11 cellular contexts compared by ENCODE assay signal in the genomic region with DNA sequence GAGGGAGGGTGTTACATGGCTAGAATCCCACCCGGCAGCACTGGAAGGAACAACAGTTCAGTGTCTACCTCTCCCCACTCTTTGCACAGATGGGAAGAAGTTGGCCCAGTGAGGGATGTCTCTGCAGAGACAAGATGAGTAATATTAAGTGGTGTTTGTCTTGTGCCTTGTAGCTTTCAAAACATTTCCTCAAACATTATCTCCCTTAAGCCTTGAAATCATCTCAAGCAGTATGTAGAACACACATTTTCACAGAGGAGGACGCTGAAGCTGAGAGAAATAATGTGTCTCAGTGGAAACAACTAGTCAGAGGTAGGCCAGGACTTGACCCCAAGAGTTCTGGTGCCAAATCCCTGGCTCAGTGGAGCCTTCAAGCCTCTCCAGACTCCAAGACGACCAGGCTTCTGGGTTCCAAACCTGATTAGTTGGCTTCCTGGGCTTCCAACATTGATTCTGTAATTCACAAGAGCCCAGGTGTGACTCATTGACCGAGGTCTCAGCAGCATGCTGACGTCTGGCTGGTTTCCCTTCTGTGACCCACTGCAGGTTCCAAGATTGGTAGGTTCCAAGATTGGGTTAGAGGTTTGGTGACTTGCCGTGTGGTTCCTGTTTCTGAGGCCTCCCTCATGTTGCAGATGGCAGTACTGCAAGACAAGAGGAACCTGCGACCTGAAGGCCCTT. TPM values are rescaled to one million over a fixed set of nuclear protein-coding genes. Genes with fewer than 3 reads are reported as not detected.
DNase-seq lines count a peak whose midpoint lies in the region; ATAC-seq and TF ChIP-seq lines count a peak whose summit lies in the region.
"Had no signal": no experiment of that assay in that cellular context is flagged by ENCODE, and none has a peak within 500 bp of the region (broad histone marks: within the 10 kb centered on the region; RNA-seq: fewer than 3 reads in every experiment).

No MANE protein-coding gene starts in this region.

- intact Hi-C loops in breast epithelium (cut with DNase I; ENCODE audit: low total_unique reads) = loop anchor here (2.0 kb wide), 1 partner anchor 20 kb away; no protein-coding TSS in a partner anchor
- intact Hi-C loops in mucosa of descending colon (cut with DNase I, micrococcal nuclease) = no loop called here

- DNase-seq in EL = peak; percentile 42
- DNase-seq in MV-4-11 (lab: John Stamatoyannopoulos, UW) = peak; percentile 73
- DNase-seq in breast epithelium (ENCODE audit: low spot score in 2 of 2) = no peak
- DNase-seq in mucosa of descending colon = peak in 1 of 3 donors; percentile 25
- DNase-seq in inferior parietal cortex (ENCODE audit: extremely low spot score) = no peak
- no peak for DNase-seq in occipital lobe (lab: John Stamatoyannopoulos, UW)
- DNase-seq: effector CD8-positive, alpha-beta T cell; NCI-H1694 had no signal

- H3K4me1 ChIP-seq in breast epithelium (no peaks in the 10 kb centered on the region), mucosa of descending colon (ENCODE audit: low read depth) (peaks cover 2% of the 10 kb centered on the region)

- TF ChIP-seq CTCF in breast epithelium (IDR thresholded peaks at IDR 0.05) (no peak), mucosa of descending colon (IDR thresholded peaks at IDR 0.05) (no peak)

- H3K27me3 ChIP-seq in breast epithelium = no peaks in the 10 kb centered on the region

- no peak overlapping the region for H3K4me3 ChIP-seq in breast epithelium
- H3K4me3 ChIP-seq in mucosa of descending colon = no peak overlapping the region
- H3K4me3 ChIP-seq: GM12878 had no signal

- peak overlapping the region; percentile 24 to 76 for H3K27ac ChIP-seq in breast epithelium

- peak; percentile 45 for ATAC-seq in mucosa of descending colon
- no peak for ATAC-seq in GM18861 (IDR thresholded peaks at IDR 0.05; ENCODE audit: unreplicated experiment)
- ATAC-seq in GM19351 (IDR thresholded peaks at IDR 0.05; ENCODE audit: unreplicated experiment) = no peak
- ATAC-seq: GM12878 had no signal

- TF ChIP-seq POLR2A in breast epithelium (IDR thresholded peaks at IDR 0.05) = no peak

- no peaks in the 10 kb centered on the region for H3K36me3 ChIP-seq in breast epithelium
- no peaks in the 10 kb centered on the region for H3K36me3 ChIP-seq in mucosa of descending colon (ENCODE audit: low read depth)

- H3K9me3 ChIP-seq in breast epithelium = no peaks in the 10 kb centered on the region
- H3K9me3 ChIP-seq in mucosa of descending colon = no peaks in the 10 kb centered on the region

RNA-seq across cellular contexts. Expression of gene RNF112, which starts 7.4 kb away (rescaled TPM):
- total RNA-seq in breast epithelium (1 to 10 TPM in 2 of 3 donors, under 1 TPM in 1; 0.96 to 2.9 (median 2.3) TPM), mucosa of descending colon (10 to 100 TPM in 1 of 3 donors, 1 to 10 TPM in 2; 2.4 to 13.4 (median 3.4) TPM), occipital lobe (31.4 TPM)
- total RNA-seq: GM12878 had no signal

RNA-seq across cellular contexts. Expression of gene MFAP4, which starts 31.5 kb away (rescaled TPM):
- total RNA-seq in breast epithelium = 100 to 1,000 TPM in 2 of 3 donors, 10 to 100 TPM in 1; 45.5 to 186 (median 116) TPM
- total RNA-seq in mucosa of descending colon = 100 to 1,000 TPM in 1 of 3 donors, 10 to 100 TPM in 2; 19.0 to 127 (median 44.2) TPM
- 0.47 TPM for total RNA-seq in occipital lobe

RNA-seq across cellular contexts. Expression of gene MAPK7, which starts 40.2 kb away (rescaled TPM):
- total RNA-seq in breast epithelium (10 to 100 TPM; 21.4 to 39.0 (median 22.7) TPM), mucosa of descending colon (10 to 100 TPM; 36.9 to 48.6 (median 47.5) TPM), occipital lobe (15.3 TPM)

RNA-seq across cellular contexts. Expression of gene B9D1, which starts 55.9 kb away (rescaled TPM):
- 10 to 100 TPM; 14.4 to 29.2 (median 28.4) TPM for total RNA-seq in breast epithelium
- total RNA-seq in mucosa of descending colon = 10 to 100 TPM in 2 of 3 donors, 1 to 10 TPM in 1; 5.1 to 11.8 (median 10.7) TPM
- 13.6 TPM for total RNA-seq in occipital lobe

Comparison
In these comparisons a context has a peak if more than half of its experiments do, and no peak if none do; other contexts are left out.
1. DNase-seq: peak in EL (single experiment) and MV-4-11 (single experiment); none in breast epithelium (0 of 2), inferior parietal cortex (single experiment) and occipital lobe (single experiment).
2. RNA of gene MFAP4, which starts 31.5 kb away (total RNA-seq): 45.5 to 186 TPM in breast epithelium and 19.0 to 127 TPM in mucosa of descending colon; 0.47 TPM in occipital lobe (single experiment); every median in the first group is over 10 times any median in the second.